Comparison of ENCODE assay signal across 1 cellular context in genomic region chr12:42631507-42631906, GRCh38.
TF ChIP-seq lines count a peak whose summit lies in the region.

No MANE protein-coding gene starts in this region.

TF ChIP-seq in K562, 482 proteins besides CTCF, POLR2A, EP300 and RAD21 (continued from another document):
- peak; percentile 30; the same call in 1 of the 2 replicates for TF ChIP-seq ATF4 (CRISPR knock-in tag; IDR thresholded peaks at IDR 0.05)
- TF ChIP-seq, protein P1, sequence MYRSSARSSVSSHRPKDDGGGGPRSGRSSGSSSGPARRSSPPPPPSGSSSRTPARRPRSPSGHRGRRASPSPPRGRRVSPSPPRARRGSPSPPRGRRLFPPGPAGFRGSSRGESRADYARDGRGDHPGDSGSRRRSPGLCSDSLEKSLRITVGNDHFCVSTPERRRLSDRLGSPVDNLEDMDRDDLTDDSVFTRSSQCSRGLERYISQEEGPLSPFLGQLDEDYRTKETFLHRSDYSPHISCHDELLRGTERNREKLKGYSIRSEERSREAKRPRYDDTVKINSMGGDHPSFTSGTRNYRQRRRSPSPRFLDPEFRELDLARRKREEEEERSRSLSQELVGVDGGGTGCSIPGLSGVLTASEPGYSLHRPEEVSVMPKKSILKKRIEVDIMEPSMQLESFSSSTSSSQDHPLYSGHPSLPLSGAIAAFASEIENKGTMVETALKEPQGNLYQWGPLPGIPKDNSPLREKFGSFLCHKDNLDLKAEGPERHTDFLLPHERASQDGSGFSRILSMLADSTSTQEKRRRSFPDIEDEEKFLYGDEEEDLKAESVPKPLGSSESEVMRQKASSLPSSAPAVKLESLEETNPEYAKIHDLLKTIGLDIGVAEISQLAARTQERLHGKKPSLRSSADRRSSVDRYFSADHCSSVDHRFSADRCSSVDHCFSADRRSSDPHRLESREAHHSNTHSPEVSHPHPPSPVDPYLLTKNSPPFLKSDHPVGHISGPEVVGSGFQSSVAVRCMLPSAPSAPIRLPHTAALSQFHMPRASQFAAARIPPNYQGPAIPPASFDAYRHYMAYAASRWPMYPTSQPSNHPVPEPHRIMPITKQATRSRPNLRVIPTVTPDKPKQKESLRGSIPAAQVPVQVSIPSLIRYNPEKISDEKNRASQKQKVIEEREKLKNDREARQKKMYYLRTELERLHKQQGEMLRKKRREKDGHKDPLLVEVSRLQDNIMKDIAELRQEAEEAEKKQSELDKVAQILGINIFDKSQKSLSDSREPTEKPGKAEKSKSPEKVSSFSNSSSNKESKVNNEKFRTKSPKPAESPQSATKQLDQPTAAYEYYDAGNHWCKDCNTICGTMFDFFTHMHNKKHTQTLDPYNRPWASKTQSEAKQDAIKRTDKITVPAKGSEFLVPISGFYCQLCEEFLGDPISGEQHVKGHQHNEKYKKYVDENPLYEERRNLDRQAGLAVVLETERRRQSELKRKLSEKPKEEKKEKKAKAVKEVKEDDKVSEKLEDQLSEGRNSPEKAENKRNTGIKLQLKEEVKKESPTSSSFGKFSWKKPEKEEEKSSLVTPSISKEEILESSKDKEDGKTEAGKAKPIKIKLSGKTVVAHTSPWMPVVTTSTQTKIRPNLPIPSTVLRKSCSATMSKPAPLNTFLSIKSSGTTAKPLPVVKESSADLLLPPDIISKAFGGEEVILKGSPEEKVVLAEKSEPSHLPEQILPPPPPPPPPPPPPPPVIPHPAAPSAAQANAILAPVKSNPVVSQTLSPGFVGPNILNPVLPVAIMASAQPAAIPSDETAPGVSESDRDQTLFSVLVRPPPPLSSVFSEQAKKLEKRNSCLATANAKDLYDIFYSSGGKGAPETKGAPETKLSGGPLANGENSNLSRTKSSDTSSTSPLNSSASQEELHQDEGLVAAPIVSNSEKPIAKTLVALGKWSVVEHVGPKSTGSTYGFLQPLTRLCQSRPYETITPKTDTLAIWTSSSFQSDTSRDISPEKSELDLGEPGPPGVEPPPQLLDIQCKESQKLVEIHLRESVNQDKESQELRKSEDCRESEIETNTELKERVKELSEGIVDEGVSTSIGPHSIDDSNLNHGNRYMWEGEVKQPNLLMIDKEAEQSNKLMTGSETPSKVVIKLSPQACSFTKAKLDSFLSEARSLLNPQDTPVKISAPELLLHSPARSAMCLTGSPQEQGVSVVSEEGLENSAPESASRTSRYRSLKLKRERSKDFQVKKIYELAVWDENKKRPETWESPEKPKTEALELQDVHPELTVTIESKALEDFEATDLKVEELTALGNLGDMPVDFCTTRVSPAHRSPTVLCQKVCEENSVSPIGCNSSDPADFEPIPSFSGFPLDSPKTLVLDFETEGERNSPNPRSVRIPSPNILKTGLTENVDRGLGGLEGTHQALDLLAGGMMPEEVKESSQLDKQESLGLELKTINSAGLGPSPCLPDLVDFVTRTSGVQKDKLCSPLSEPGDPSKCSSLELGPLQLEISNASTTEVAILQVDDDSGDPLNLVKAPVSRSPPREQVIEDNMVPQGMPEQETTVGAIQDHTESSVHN (IDR thresholded peaks at IDR 0.05; ENCODE audit: borderline replicate concordance in 1 of 2, low read depth in 1 of 2): no peak
- TF ChIP-seq PML (IDR thresholded peaks at IDR 0.05; ENCODE audit: low read length): no peak
- no peak for TF ChIP-seq CEBPG (CRISPR knock-in tag; IDR thresholded peaks at IDR 0.05)
- peak; percentile 52 to 70 for TF ChIP-seq CEBPG (tag; conservative IDR thresholded peaks at IDR 0.05 in 1 of 2, IDR thresholded peaks at IDR 0.05 in 1 of 2)
